ENCODE assay signal across 14 cellular contexts in genomic region chr16:4015275-4015990, GRCh38.
DNase-seq lines count a peak whose midpoint lies in the region; ATAC-seq, FAIRE-seq and TF ChIP-seq lines count a peak whose summit lies in the region.
"Had no signal": no experiment of that assay in that cellular context is flagged by ENCODE, and none has a peak within 500 bp of the region (broad histone marks: within the 10 kb centered on the region; RNA-seq: fewer than 3 reads in every experiment).

No MANE protein-coding gene starts in this region.

- TF ChIP-seq CTCF in lower lobe of right lung (IDR thresholded peaks at IDR 0.05) (no peak), upper lobe of right lung (IDR thresholded peaks at IDR 0.05) (no peak)

- H3K27ac ChIP-seq in lower lobe of right lung (peak overlapping the region; percentile 33), upper lobe of right lung (no peak overlapping the region)
- H3K27ac ChIP-seq: epithelial cell of prostate had no signal

- H3K9me3 ChIP-seq in lower lobe of right lung (no peaks in the 10 kb centered on the region), upper lobe of right lung (no peaks in the 10 kb centered on the region)

- H3K4me1 ChIP-seq in lower lobe of right lung (peaks cover 48% of the 10 kb centered on the region), upper lobe of right lung (peaks cover 28% of the 10 kb centered on the region)

- no peaks in the 10 kb centered on the region for H3K27me3 ChIP-seq in lower lobe of right lung (ENCODE audit: low read depth)
- H3K27me3 ChIP-seq in upper lobe of right lung: no peaks in the 10 kb centered on the region

- H3K4me3 ChIP-seq in lower lobe of right lung (no peak overlapping the region), upper lobe of right lung (no peak overlapping the region)

- intact Hi-C loops in lower lobe of right lung (cut with DNase I): no loop called here
- intact Hi-C loops in upper lobe of right lung (cut with DNase I): no loop called here

- DNase-seq in HTR-8/SVneo (ENCODE audit: insufficient read length, low spot score) (peak; percentile 15), lower lobe of right lung (no peak), upper lobe of right lung (no peak)
- no peak for DNase-seq in central memory CD8-positive, alpha-beta T cell (ENCODE audit: low spot score in 2 of 2)
- DNase-seq in activated T-cell treated with anti-CD3 and anti-CD28 coated beads, Interleukin-2, amount 50 U/mL, for 48 hours: no peak
- DNase-seq: activated CD4-positive, alpha-beta memory T cell treated with anti-CD3 and anti-CD28 coated beads for 36 hours; activated effector memory CD4-positive, alpha-beta T cell treated with anti-CD3 and anti-CD28 coated beads, Interleukin-2, amount 50 U/mL, for 16 hours; NCI-H1105 treated with DMSO at 0.1 percent for 48 hours; T-helper 9 cell had no signal

- no peaks in the 10 kb centered on the region for H3K9me3 Mint-ChIP-seq in central memory CD8-positive, alpha-beta T cell
- H3K9me3 Mint-ChIP-seq: activated CD4-positive, alpha-beta memory T cell treated with anti-CD3 and anti-CD28 coated beads for 36 hours; stimulated activated naive CD8-positive, alpha-beta T cell treated with anti-CD3 and anti-CD28 coated beads, Interleukin-15, Interleukin-2, amounts not matched to agents 100 ng/mL and 50 ng/mL, for 24 hours had no signal

- FAIRE-seq in HTR-8/SVneo (lab: Jason Lieb, UNC): no peak

- no peaks in the 10 kb centered on the region for H3K27me3 Mint-ChIP-seq in central memory CD8-positive, alpha-beta T cell
- H3K27me3 Mint-ChIP-seq: activated CD4-positive, alpha-beta memory T cell treated with anti-CD3 and anti-CD28 coated beads for 36 hours; stimulated activated naive CD8-positive, alpha-beta T cell treated with anti-CD3 and anti-CD28 coated beads, Interleukin-15, Interleukin-2, amounts not matched to agents 100 ng/mL and 50 ng/mL, for 24 hours had no signal

- peaks cover 5% of the 10 kb centered on the region for H3K36me3 Mint-ChIP-seq in central memory CD8-positive, alpha-beta T cell (ENCODE audit: insufficient read depth)
- H3K36me3 Mint-ChIP-seq: activated CD4-positive, alpha-beta memory T cell treated with anti-CD3 and anti-CD28 coated beads for 36 hours had no signal

- H3K4me3 Mint-ChIP-seq in central memory CD8-positive, alpha-beta T cell: no peak overlapping the region
- H3K4me3 Mint-ChIP-seq: activated CD4-positive, alpha-beta memory T cell treated with anti-CD3 and anti-CD28 coated beads for 36 hours; stimulated activated naive CD8-positive, alpha-beta T cell treated with anti-CD3 and anti-CD28 coated beads, Interleukin-15, Interleukin-2, amounts not matched to agents 100 ng/mL and 50 ng/mL, for 24 hours had no signal

- no peak for ATAC-seq in central memory CD8-positive, alpha-beta T cell (replicated peaks; ENCODE audit: extremely low read depth, poor library complexity, severe bottlenecking)
- ATAC-seq in lower lobe of right lung: peak; percentile 36 to 61
- ATAC-seq in upper lobe of right lung: peak; percentile 48
- ATAC-seq in GM21447 (IDR thresholded peaks at IDR 0.05; ENCODE audit: unreplicated experiment): no peak
- no peak for ATAC-seq in GM18520 (IDR thresholded peaks at IDR 0.05; ENCODE audit: unreplicated experiment)
- ATAC-seq: right cardiac atrium had no signal

- H3K36me3 ChIP-seq in lower lobe of right lung: no peaks in the 10 kb centered on the region
- H3K36me3 ChIP-seq in upper lobe of right lung: no peaks in the 10 kb centered on the region

- H3K4me1 Mint-ChIP-seq in central memory CD8-positive, alpha-beta T cell: peaks cover 32% of the 10 kb centered on the region

- peak overlapping the region; percentile 21 for H3K27ac Mint-ChIP-seq in central memory CD8-positive, alpha-beta T cell (ENCODE audit: low read depth)
- H3K27ac Mint-ChIP-seq: activated CD4-positive, alpha-beta memory T cell treated with anti-CD3 and anti-CD28 coated beads for 36 hours; stimulated activated naive CD8-positive, alpha-beta T cell treated with anti-CD3 and anti-CD28 coated beads, Interleukin-15, Interleukin-2, amounts not matched to agents 100 ng/mL and 50 ng/mL, for 24 hours had no signal

Comparison
In these comparisons a context has a peak if more than half of its experiments do, and no peak if none do; other contexts are left out.
1. ATAC-seq: peak in lower lobe of right lung (2 of 2) and upper lobe of right lung (single experiment); none in central memory CD8-positive, alpha-beta T cell (single experiment), GM21447 (single experiment) and GM18520 (single experiment).